In the genomic region with DNA sequence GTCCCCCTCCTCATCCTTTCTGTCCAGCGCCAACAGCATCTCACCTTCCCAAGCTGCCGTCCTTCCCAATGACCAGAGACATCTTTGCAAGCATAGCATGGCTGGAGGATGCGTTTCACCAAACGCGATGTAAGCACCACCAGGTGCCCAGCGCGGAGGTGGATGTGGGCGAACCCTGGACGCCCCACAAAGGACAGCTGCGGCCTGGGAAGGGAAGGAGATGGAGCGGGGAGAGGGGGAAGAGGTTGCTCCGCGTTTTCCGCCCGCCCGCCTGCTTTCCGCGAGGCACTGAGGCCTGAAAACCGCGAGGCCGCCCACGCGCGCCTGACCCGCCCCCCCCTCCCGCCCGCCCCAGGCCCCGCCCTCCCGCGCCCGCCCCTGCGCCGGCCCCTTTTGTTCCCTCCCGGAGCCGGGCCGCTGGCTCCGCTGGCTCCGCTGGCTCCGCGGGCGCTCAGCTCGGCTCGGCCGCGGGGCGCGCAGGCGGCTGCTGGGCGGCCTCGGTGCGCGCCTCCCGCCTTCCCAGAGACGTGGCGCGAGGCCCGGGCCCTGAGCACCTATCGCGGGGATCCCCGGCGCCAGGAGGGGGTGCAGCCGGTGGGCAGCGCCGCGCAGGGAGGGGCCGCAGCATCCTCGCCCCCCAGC, we compare ENCODE assay signal across 8 cellular contexts.
DNase-seq lines count a peak whose midpoint lies in the region; ATAC-seq lines count a peak whose summit lies in the region.

A gene (plus strand): TSS at position 390 of the 642 bp plus-strand sequence. CDS start 28,140 bp downstream, outside the sequence.

- peak; percentile 51 for DNase-seq in GF-D8 (lab: John Stamatoyannopoulos, UW)
- DNase-seq in NCI-H226 = peak; percentile 51
- DNase-seq in activated CD4-positive, alpha-beta T cell treated with anti-CD3 and anti-CD28 coated beads, Interleukin-2, amount 50 U/mL, for 1 hour = peak; percentile 73
- DNase-seq in dedifferentiated amniotic fluid mesenchymal stem cell (ENCODE audit: extremely low spot score) = peak; percentile 55
- DNase-seq in left kidney (ENCODE audit: low read depth, low spot score) = peak; percentile 93
- DNase-seq in stimulated activated CD4-positive, alpha-beta T cell treated with anti-CD3 and anti-CD28 coated beads, Interleukin-1b, Interleukin-23, amount 100 ng/mL, for 4 hours (ENCODE audit: low read depth in 2 of 2) = peak; percentile 71 to 77

- ATAC-seq in HG02678 (IDR thresholded peaks at IDR 0.05; ENCODE audit: unreplicated experiment) = peak; percentile 52
- ATAC-seq in GM18861 (IDR thresholded peaks at IDR 0.05; ENCODE audit: unreplicated experiment) = no peak
